ENCODE assay signal across 1 cellular context in the genomic region with DNA sequence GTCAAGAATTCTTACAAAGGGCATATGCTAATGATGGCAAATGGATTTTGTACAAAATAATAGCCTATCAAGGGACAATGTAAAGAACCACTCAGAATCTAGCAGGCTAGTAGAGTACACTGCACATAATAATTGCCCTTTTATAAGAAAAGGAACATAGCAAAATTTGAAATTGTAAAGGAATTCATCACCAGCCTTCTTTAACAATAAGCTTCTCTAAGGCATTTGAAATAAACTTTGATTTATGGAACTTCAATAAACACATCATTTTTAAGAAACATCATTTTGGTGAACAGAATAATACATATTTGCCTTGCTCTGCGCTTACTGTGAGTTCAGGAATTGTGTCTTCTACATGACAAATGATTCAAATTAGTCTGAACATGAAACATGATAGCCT.
TF ChIP-seq lines count a peak whose summit lies in the region.

No MANE protein-coding gene starts in this region.

TF ChIP-seq in IMR-90, 13 proteins besides CTCF, POLR2A, EP300 and RAD21 (continued from another document):
- TF ChIP-seq, protein P1, sequence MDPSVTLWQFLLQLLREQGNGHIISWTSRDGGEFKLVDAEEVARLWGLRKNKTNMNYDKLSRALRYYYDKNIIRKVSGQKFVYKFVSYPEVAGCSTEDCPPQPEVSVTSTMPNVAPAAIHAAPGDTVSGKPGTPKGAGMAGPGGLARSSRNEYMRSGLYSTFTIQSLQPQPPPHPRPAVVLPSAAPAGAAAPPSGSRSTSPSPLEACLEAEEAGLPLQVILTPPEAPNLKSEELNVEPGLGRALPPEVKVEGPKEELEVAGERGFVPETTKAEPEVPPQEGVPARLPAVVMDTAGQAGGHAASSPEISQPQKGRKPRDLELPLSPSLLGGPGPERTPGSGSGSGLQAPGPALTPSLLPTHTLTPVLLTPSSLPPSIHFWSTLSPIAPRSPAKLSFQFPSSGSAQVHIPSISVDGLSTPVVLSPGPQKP (IDR thresholded peaks at IDR 0.05; ENCODE audit: borderline replicate concordance, low read depth, low read length) = no peak
- TF ChIP-seq MXI1 (IDR thresholded peaks at IDR 0.05; ENCODE audit: borderline replicate concordance, low read depth, low read length) = no peak
- TF ChIP-seq BHLHE40 (IDR thresholded peaks at IDR 0.05; ENCODE audit: low read depth, low read length) = no peak
- TF ChIP-seq NFE2L2 (IDR thresholded peaks at IDR 0.05; ENCODE audit: low read depth, low read length) = no peak
- TF ChIP-seq SMC3 (IDR thresholded peaks at IDR 0.05; ENCODE audit: low read depth, low read length) = no peak
- TF ChIP-seq, protein P2, sequence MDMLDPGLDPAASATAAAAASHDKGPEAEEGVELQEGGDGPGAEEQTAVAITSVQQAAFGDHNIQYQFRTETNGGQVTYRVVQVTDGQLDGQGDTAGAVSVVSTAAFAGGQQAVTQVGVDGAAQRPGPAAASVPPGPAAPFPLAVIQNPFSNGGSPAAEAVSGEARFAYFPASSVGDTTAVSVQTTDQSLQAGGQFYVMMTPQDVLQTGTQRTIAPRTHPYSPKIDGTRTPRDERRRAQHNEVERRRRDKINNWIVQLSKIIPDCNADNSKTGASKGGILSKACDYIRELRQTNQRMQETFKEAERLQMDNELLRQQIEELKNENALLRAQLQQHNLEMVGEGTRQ (IDR thresholded peaks at IDR 0.05; ENCODE audit: low read depth, low read length) = no peak
- no peak for TF ChIP-seq MAZ (IDR thresholded peaks at IDR 0.05; ENCODE audit: borderline replicate concordance, low read depth, low read length)
- TF ChIP-seq CHD1 (IDR thresholded peaks at IDR 0.05; ENCODE audit: low read depth, low read length) = no peak
- no peak for TF ChIP-seq FOS (IDR thresholded peaks at IDR 0.05; ENCODE audit: low read depth, low read length)
- TF ChIP-seq MAFK (IDR thresholded peaks at IDR 0.05; ENCODE audit: low read depth, low read length) = no peak
